1 cellular context compared by ENCODE assay signal in the genomic region with DNA sequence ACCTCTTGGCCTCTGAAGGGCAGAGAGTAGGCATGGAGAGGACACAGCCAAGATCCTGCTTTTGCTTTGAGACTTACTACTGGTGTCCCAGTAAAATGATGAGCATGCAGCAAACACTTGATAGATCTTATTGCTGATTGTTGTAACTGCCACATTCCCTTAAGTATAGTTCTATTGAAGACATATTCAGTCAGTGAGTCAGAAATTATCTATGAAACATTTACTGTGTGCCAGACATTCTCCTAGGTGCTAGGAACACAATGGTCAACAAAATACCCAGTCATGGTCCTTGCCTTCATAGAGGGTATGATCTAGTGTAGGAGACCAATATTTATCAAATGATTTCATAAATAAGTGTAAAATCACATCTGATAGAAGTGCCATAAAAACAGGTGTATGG.
TF ChIP-seq lines count a peak whose summit lies in the region.

No MANE protein-coding gene starts in this region.

TF ChIP-seq in A549, 52 proteins besides CTCF, POLR2A, EP300 and RAD21:
- TF ChIP-seq CHD2 (IDR thresholded peaks at IDR 0.05; ENCODE audit: low read length, partially characterized antibody) (no peak), ESRRA (IDR thresholded peaks at IDR 0.05; ENCODE audit: borderline replicate concordance, low read length) (no peak), MAFK (IDR thresholded peaks at IDR 0.05; ENCODE audit: partially characterized antibody) (peak; percentile 19)
- TF ChIP-seq, protein P1, sequence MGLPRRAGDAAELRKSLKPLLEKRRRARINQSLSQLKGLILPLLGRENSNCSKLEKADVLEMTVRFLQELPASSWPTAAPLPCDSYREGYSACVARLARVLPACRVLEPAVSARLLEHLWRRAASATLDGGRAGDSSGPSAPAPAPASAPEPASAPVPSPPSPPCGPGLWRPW (IDR thresholded peaks at IDR 0.05): no peak
- TF ChIP-seq, protein P2, sequence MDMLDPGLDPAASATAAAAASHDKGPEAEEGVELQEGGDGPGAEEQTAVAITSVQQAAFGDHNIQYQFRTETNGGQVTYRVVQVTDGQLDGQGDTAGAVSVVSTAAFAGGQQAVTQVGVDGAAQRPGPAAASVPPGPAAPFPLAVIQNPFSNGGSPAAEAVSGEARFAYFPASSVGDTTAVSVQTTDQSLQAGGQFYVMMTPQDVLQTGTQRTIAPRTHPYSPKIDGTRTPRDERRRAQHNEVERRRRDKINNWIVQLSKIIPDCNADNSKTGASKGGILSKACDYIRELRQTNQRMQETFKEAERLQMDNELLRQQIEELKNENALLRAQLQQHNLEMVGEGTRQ (IDR thresholded peaks at IDR 0.05): no peak
- TF ChIP-seq, protein P3, sequence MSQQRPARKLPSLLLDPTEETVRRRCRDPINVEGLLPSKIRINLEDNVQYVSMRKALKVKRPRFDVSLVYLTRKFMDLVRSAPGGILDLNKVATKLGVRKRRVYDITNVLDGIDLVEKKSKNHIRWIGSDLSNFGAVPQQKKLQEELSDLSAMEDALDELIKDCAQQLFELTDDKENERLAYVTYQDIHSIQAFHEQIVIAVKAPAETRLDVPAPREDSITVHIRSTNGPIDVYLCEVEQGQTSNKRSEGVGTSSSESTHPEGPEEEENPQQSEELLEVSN (IDR thresholded peaks at IDR 0.05; ENCODE audit: borderline replicate concordance, low read depth): no peak
- TF ChIP-seq, protein P4, sequence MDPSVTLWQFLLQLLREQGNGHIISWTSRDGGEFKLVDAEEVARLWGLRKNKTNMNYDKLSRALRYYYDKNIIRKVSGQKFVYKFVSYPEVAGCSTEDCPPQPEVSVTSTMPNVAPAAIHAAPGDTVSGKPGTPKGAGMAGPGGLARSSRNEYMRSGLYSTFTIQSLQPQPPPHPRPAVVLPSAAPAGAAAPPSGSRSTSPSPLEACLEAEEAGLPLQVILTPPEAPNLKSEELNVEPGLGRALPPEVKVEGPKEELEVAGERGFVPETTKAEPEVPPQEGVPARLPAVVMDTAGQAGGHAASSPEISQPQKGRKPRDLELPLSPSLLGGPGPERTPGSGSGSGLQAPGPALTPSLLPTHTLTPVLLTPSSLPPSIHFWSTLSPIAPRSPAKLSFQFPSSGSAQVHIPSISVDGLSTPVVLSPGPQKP (IDR thresholded peaks at IDR 0.05; ENCODE audit: low read depth, low read length): no peak
